1 cellular context compared by ENCODE assay signal in genomic region chr16:81437860-81438259, GRCh38.
TF ChIP-seq lines count a peak whose summit lies in the region.

No MANE protein-coding gene starts in this region.

TF ChIP-seq in A549, 52 proteins besides CTCF, POLR2A, EP300 and RAD21 (continued from another document):
- TF ChIP-seq CEBPB (IDR thresholded peaks at IDR 0.05) (no peak), RCOR1 (IDR thresholded peaks at IDR 0.05; ENCODE audit: low read depth, low read length) (no peak), SREBF2 (IDR thresholded peaks at IDR 0.05) (no peak)
